In genomic region chr17:43601280-43602050, GRCh38 we compare ENCODE assay signal across 16 cellular contexts. TPM values are rescaled to one million over a fixed set of nuclear protein-coding genes. Genes with fewer than 3 reads are reported as not detected.
A peak's percentile ranks its signal among the peaks of the same experiment; 100 is the strongest.
DNase-seq lines count a peak whose midpoint lies in the region; ATAC-seq and TF ChIP-seq lines count a peak whose summit lies in the region.
"Had no signal": no experiment of that assay in that cellular context is flagged by ENCODE, and none has a peak within 500 bp of the region (broad histone marks: within the 10 kb centered on the region; RNA-seq: fewer than 3 reads in every experiment).

No MANE protein-coding gene starts in this region.

- no CpG with 5 or more reads among the region's 10 CpGs for WGBS in trophoblast cell (ENCODE audit: extremely low coverage, insufficient coverage, insufficient read length)

- H2BK12ac ChIP-seq in trophoblast cell (ENCODE audit: low read length), result peak overlapping the region; percentile 58

- H3K4me3 ChIP-seq in BE2C (ENCODE audit: low read depth, low read length) (no peak overlapping the region), fibroblast of pulmonary artery (replicated peaks; ENCODE audit: low read depth, low read length) (no peak overlapping the region), trophoblast cell (ENCODE audit: low read depth, low read length) (no peak overlapping the region)
- H3K4me3 ChIP-seq: BLaER1 treated with 17β-estradiol and CSF1 and Interleukin-3, amounts not matched to agents 10 nM and 100 nM had no signal

- no peak overlapping the region for H2BK5ac ChIP-seq in trophoblast cell (ENCODE audit: low read depth, low read length, poor library complexity)

- TF ChIP-seq CTCF in BE2C (IDR thresholded peaks at IDR 0.05; ENCODE audit: low read depth, low read length), result no peak
- TF ChIP-seq CTCF in fibroblast of pulmonary artery (IDR thresholded peaks at IDR 0.05; ENCODE audit: low read length, missing control alignments), result no peak

- peak overlapping the region; percentile 34 for H2BK120ac ChIP-seq in trophoblast cell (ENCODE audit: insufficient read depth, low read length, poor library complexity)

- H3K36me3 ChIP-seq in BE2C (no peaks in the 10 kb centered on the region), trophoblast cell (ENCODE audit: control insufficient read depth in 1 of 2, insufficient read depth in 2 of 2, low read length in 2 of 2) (no peaks in the 10 kb centered on the region)
- H3K36me3 ChIP-seq: BLaER1 treated with 17β-estradiol and CSF1 and Interleukin-3, amounts not matched to agents 10 nM and 100 nM had no signal

- H3K9me3 ChIP-seq in BE2C, result no peaks in the 10 kb centered on the region
- H3K9me3 ChIP-seq in trophoblast cell (ENCODE audit: insufficient read depth, low read depth, low read length), result peaks cover 4% of the 10 kb centered on the region
- H3K9me3 ChIP-seq: BLaER1 treated with 17β-estradiol and CSF1 and Interleukin-3, amounts not matched to agents 10 nM and 100 nM had no signal

- peak overlapping the region; percentile 5 for H4K91ac ChIP-seq in trophoblast cell (ENCODE audit: low read depth, low read length)

- H3K23ac ChIP-seq in trophoblast cell (ENCODE audit: low read length), result no peak overlapping the region

- peaks cover 1% of the 10 kb centered on the region for H3K79me2 ChIP-seq in trophoblast cell (ENCODE audit: control insufficient read depth, insufficient read depth, low read length, poor library complexity)

- no peaks in the 10 kb centered on the region for H3K4me1 ChIP-seq in BE2C
- peaks cover 22 to 34% of the 10 kb centered on the region in 2 experiments for H3K4me1 ChIP-seq in trophoblast cell (ENCODE audit: control insufficient read depth in 1 of 2, insufficient read depth in 2 of 2, low read length in 2 of 2)

- no peak overlapping the region for H3K4ac ChIP-seq in trophoblast cell (ENCODE audit: low read depth, low read length)

- no peak overlapping the region for H4K8ac ChIP-seq in trophoblast cell (ENCODE audit: low read depth, low read length)

- no peak overlapping the region for H3K9ac ChIP-seq in trophoblast cell (ENCODE audit: low read length)
- H3K9ac ChIP-seq: BLaER1 treated with 17β-estradiol and CSF1 and Interleukin-3, amounts not matched to agents 10 nM and 100 nM had no signal

- H4K12ac ChIP-seq in trophoblast cell (ENCODE audit: low read depth, low read length), result no peak overlapping the region

- H3K4me2 ChIP-seq in trophoblast cell (ENCODE audit: low read length), result no peak overlapping the region

- no peak overlapping the region for H2AFZ ChIP-seq in trophoblast cell (ENCODE audit: insufficient read depth, low read length, poor library complexity)

- H3K14ac ChIP-seq in trophoblast cell (ENCODE audit: low read length), result no peak overlapping the region

- no peak overlapping the region for H3K27ac ChIP-seq in trophoblast cell (ENCODE audit: low read depth, low read length)
- H3K27ac ChIP-seq: BLaER1 treated with 17β-estradiol and CSF1 and Interleukin-3, amounts not matched to agents 10 nM and 100 nM had no signal

- DNase-seq in BE2C, result peak; percentile 37
- DNase-seq in NCI-H446 treated with DMSO at 0.1 percent for 48 hours (lab: John Stamatoyannopoulos, UW), result peak; percentile 22
- DNase-seq in fibroblast of pulmonary artery (ENCODE audit: low read depth), result peak; percentile 18
- no peak for DNase-seq in trophoblast cell
- no peak for DNase-seq in hepatic stellate cell (ENCODE audit: low spot score)
- DNase-seq in NCI-H146 (lab: John Stamatoyannopoulos, UW), result no peak
- DNase-seq: activated CD8-positive, alpha-beta T cell treated with anti-CD3 and anti-CD28 coated beads for 36 hours; activated gamma-delta T cell; NCI-H1417 treated with DMSO at 0.1 percent for 48 hours; NCI-H526 treated with DMSO at 0.1 percent for 48 hours; stimulated activated CD4-positive, alpha-beta T cell treated with anti-CD3 and anti-CD28 coated beads, Interleukin-4, amount 100 ng/mL, for 1 hour; stimulated activated naive B cell treated with anti-CD40 and anti-IgM and Interleukin-4, amounts not matched to agents 10 μg/mL and 1 μg/mL and 100 μg/mL, for 72 hours; T1000 had no signal

- ATAC-seq in HG03095 (IDR thresholded peaks at IDR 0.05; ENCODE audit: unreplicated experiment) (no peak), GM21423 (IDR thresholded peaks at IDR 0.05; ENCODE audit: unreplicated experiment) (no peak)
- ATAC-seq: activated CD8-positive, alpha-beta T cell treated with anti-CD3 and anti-CD28 coated beads for 36 hours; stimulated activated naive B cell treated with anti-CD40 and anti-IgM and Interleukin-4, amounts not matched to agents 10 μg/mL and 1 μg/mL and 100 μg/mL, for 72 hours had no signal

- H3K27me3 ChIP-seq in BE2C (no peaks in the 10 kb centered on the region), trophoblast cell (ENCODE audit: insufficient read depth, low read length) (no peaks in the 10 kb centered on the region)
- H3K27me3 ChIP-seq: BLaER1 treated with 17β-estradiol and CSF1 and Interleukin-3, amounts not matched to agents 10 nM and 100 nM had no signal

- H3K18ac ChIP-seq in trophoblast cell (ENCODE audit: low read length), result no peak overlapping the region

- H3K79me1 ChIP-seq in trophoblast cell (ENCODE audit: low read length), result peaks cover 25% of the 10 kb centered on the region

- no peak overlapping the region for H2AK5ac ChIP-seq in trophoblast cell (ENCODE audit: low read length)

RNA-seq across cellular contexts. Expression of gene ETV4, which starts 55.3 kb away (rescaled TPM):
- 146 TPM for polyA plus RNA-seq in BE2C (2012; ENCODE audit: insufficient read depth, insufficient read length, low read depth)
- polyA plus RNA-seq in trophoblast cell (2013), result 43.4 and 44.7 TPM in 2 replicates

Comparison
In these comparisons a context has a peak if more than half of its experiments do, and no peak if none do; other contexts are left out.
1. DNase-seq: peak in BE2C (single experiment), NCI-H446 treated with DMSO at 0.1 percent for 48 hours (single experiment) and fibroblast of pulmonary artery (single experiment); none in trophoblast cell (0 of 2), hepatic stellate cell (single experiment) and NCI-H146 (single experiment).